In the genomic region with DNA sequence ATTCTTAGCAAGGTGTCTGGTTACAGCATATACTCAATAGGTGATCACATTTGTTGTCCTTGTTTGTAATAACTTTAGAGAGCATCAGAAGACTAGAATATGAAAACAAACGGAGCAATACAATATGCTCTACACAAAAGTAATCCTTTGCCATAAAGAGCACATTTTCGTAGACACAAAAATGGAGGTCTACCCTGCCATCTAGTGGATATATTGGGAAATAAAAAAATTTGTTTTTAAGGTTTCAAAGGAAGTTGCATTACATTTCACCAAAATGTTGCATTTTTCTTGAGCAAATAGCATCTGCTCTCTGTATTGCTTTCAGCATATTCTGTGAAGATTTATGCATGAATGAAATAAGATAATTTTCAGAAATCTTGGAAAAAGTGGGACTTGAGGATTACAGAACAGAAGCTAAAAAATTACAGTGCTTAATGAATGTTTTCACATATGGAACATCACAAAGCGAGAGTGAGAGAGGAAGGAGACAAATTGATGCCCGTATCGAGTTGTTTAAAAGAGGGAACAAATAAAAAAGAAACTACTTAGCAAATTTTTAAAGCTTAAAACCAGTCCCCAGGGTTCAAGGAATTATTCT, we compare ENCODE assay signal across 8 cellular contexts.
A peak's percentile ranks its signal among the peaks of the same experiment; 100 is the strongest.
DNase-seq lines count a peak whose midpoint lies in the region; ATAC-seq, FAIRE-seq and TF ChIP-seq lines count a peak whose summit lies in the region.

No MANE protein-coding gene starts in this region.

- ATAC-seq in pancreas = peak in 2 of 4 donors; percentile 47 to 65
- no peak for ATAC-seq in HG03025 (IDR thresholded peaks at IDR 0.05; ENCODE audit: low FRiP score, unreplicated experiment)

- intact Hi-C loops in pancreas (cut with DNase I) = no loop called here

- H3K4me3 ChIP-seq in NT2/D1 (ENCODE audit: insufficient read length, low read depth) = no peak overlapping the region
- H3K4me3 ChIP-seq in epithelial cell of esophagus (ENCODE audit: low read length) = no peak overlapping the region
- H3K4me3 ChIP-seq in pancreas = no peak overlapping the region
- no peak overlapping the region for H3K4me3 ChIP-seq in MG63

- TF ChIP-seq CTCF in epithelial cell of esophagus (IDR thresholded peaks at IDR 0.05; ENCODE audit: insufficient read depth, low read depth, low read length, missing control alignments) (peak; percentile 43), pancreas (IDR thresholded peaks at IDR 0.05) (peak; percentile 35 to 61 (median 46))

- no peak overlapping the region for H3K9ac ChIP-seq in NT2/D1 (ENCODE audit: insufficient read length, low read depth)

- H3K27ac ChIP-seq in pancreas = no peak overlapping the region

- peak; percentile 91 for FAIRE-seq in pancreas (lab: Jason Lieb, UNC)

- no peaks in the 10 kb centered on the region for H3K9me3 ChIP-seq in NT2/D1 (ENCODE audit: insufficient read depth, low read length)
- no peaks in the 10 kb centered on the region for H3K9me3 ChIP-seq in pancreas
- H3K9me3 ChIP-seq in MG63 = no peaks in the 10 kb centered on the region

- DNase-seq in EH (ENCODE audit: low read depth) (peak; percentile 45), HCEC 1CT (peak; percentile 11), NT2/D1 (ENCODE audit: low read depth, low spot score) (peak; percentile 3), epithelial cell of esophagus (ENCODE audit: low read depth) (peak; percentile 41), pancreas (no peak), MG63 (no peak)
- DNase-seq in effector CD8-positive, alpha-beta T cell (lab: John Stamatoyannopoulos, UW) = no peak

- H3K4me1 ChIP-seq in NT2/D1 (ENCODE audit: insufficient read depth, insufficient read length) (no peaks in the 10 kb centered on the region), pancreas (no peaks in the 10 kb centered on the region)

- H3K27me3 ChIP-seq in NT2/D1 (ENCODE audit: insufficient read depth, insufficient read length) = no peaks in the 10 kb centered on the region
- no peaks in the 10 kb centered on the region for H3K27me3 ChIP-seq in pancreas
- no peaks in the 10 kb centered on the region for H3K27me3 ChIP-seq in MG63

- WGBS in pancreas, 2 donors = 11 to 18% methylated on average over 5 of the region's 5 CpGs

- H3K36me3 ChIP-seq in NT2/D1 (ENCODE audit: insufficient read depth, insufficient read length, low read length) = no peaks in the 10 kb centered on the region
- no peaks in the 10 kb centered on the region for H3K36me3 ChIP-seq in pancreas
- H3K36me3 ChIP-seq in MG63 = no peaks in the 10 kb centered on the region

Comparison
In these comparisons a context has a peak if more than half of its experiments do, and no peak if none do; other contexts are left out.
1. DNase-seq: peak in EH (single experiment), HCEC 1CT (single experiment), NT2/D1 (single experiment) and epithelial cell of esophagus (single experiment); none in pancreas (0 of 6), effector CD8-positive, alpha-beta T cell (single experiment) and MG63 (single experiment).